ENCODE assay signal across 17 cellular contexts in genomic region chr1:37741130-37741529, GRCh38. TPM values are rescaled to one million over a fixed set of nuclear protein-coding genes. Genes with fewer than 3 reads are reported as not detected.
DNase-seq lines count a peak whose midpoint lies in the region; ATAC-seq and TF ChIP-seq lines count a peak whose summit lies in the region.
"Had no signal": no experiment of that assay in that cellular context is flagged by ENCODE, and none has a peak within 500 bp of the region (broad histone marks: within the 10 kb centered on the region; RNA-seq: fewer than 3 reads in every experiment).

No MANE protein-coding gene starts in this region.

- 67 to 71% methylated on average over 9 of the region's 9 CpGs for WGBS in aorta, 2 donors

- POLR2A ChIA-PET in RWPE1 (lab: Yijun Ruan, JAX; ENCODE audit: low non-redundant PET): no interaction called here

- H3K36me3 ChIP-seq in aorta (ENCODE audit: control insufficient read depth in 1 of 2, insufficient read depth in 2 of 2, low read length in 1 of 2): no peaks in the 10 kb centered on the region

- TF ChIP-seq CTCF in RWPE1 (conservative IDR thresholded peaks at IDR 0.05; ENCODE audit: low read depth) (no peak), fibroblast of pulmonary artery (IDR thresholded peaks at IDR 0.05; ENCODE audit: low read length, missing control alignments) (no peak)

- CTCF ChIA-PET in RWPE1 (lab: Yijun Ruan, JAX): interaction anchor here (0.5 to 0.6 kb wide), 2 partner anchors 21 to 45 kb away, joined by 3 to 4 read pairs; no protein-coding TSS in a partner anchor

- no peaks in the 10 kb centered on the region for H3K27me3 ChIP-seq in aorta (ENCODE audit: control insufficient read depth in 1 of 2, insufficient read depth in 2 of 2, low read length in 1 of 2)

- DNase-seq in HK-2 (ENCODE audit: unreplicated experiment) (peak; percentile 30), RWPE1 (ENCODE audit: low spot score) (peak; percentile 69), fibroblast of pulmonary artery (ENCODE audit: low read depth) (peak; percentile 59), stromal cell of bone marrow (ENCODE audit: low read depth) (peak; percentile 2), aorta (no peak), SKM-1 treated with dmso at 0.1 percent for 144 hours (lab: John Stamatoyannopoulos, UW; ENCODE audit: unreplicated experiment) (no peak)
- DNase-seq: activated CD8-positive, alpha-beta memory T cell treated with anti-CD3 and anti-CD28 coated beads, Interleukin-2, amount 50 U/mL, for 48 hours; activated naive CD4-positive, alpha-beta T cell treated with anti-CD3 and anti-CD28 coated beads, Interleukin-2, amount 10 ng/mL, durations not matched to agents 7 days and 5 days; C1 segment of cervical spinal cord; effector CD4-positive, alpha-beta T cell; foreskin fibroblast; naive thymus-derived CD8-positive, alpha-beta T cell; retina; stimulated activated CD4-positive, alpha-beta T cell treated with anti-CD3 and anti-CD28 coated beads, Interleukin-1b, Interleukin-23, amount 100 ng/mL, for 48 hours; T-helper 2 cell had no signal

- H3K4me1 ChIP-seq in aorta (ENCODE audit: control insufficient read depth in 1 of 2, insufficient read depth in 2 of 2, low read length in 2 of 2): no peaks in the 10 kb centered on the region

- ATAC-seq in GM19452 (IDR thresholded peaks at IDR 0.05; ENCODE audit: unreplicated experiment) (no peak), aorta (ENCODE audit: low FRiP score) (no peak)
- ATAC-seq: naive thymus-derived CD8-positive, alpha-beta T cell; Right ventricle myocardium inferior had no signal

- no peak overlapping the region for H3K4me3 ChIP-seq in fibroblast of pulmonary artery (replicated peaks; ENCODE audit: low read depth, low read length)
- no peak overlapping the region for H3K4me3 ChIP-seq in aorta (ENCODE audit: low read length in 2 of 2)

- intact Hi-C loops in aorta (cut with DNase I): no loop called here

- H3K27ac ChIP-seq in RWPE1 (no peak overlapping the region), aorta (ENCODE audit: low read depth in 1 of 2, low read length in 2 of 2) (no peak overlapping the region)

- H3K9me3 ChIP-seq in aorta (ENCODE audit: control insufficient read depth, low read length): peaks cover 7% of the 10 kb centered on the region

RNA-seq across cellular contexts. Expression of gene EPHA10, which starts 23.8 kb away (rescaled TPM):
- total RNA-seq in aorta: under 1 TPM in 1 of 2 donors, not detected in 1; 0.12 TPM
- polyA plus RNA-seq in aorta: under 1 TPM; 0.05 to 0.25 TPM
- total RNA-seq: naive thymus-derived CD8-positive, alpha-beta T cell had no signal
- polyA plus RNA-seq: naive thymus-derived CD8-positive, alpha-beta T cell had no signal

RNA-seq across cellular contexts. Expression of gene CDCA8, which starts 48.8 kb away (rescaled TPM):
- total RNA-seq in aorta: 1 to 10 TPM in 1 of 2 donors, under 1 TPM in 1; 0.71 to 1.2 TPM
- polyA plus RNA-seq in aorta: under 1 TPM; 0.56 to 0.88 TPM

RNA-seq across cellular contexts. Expression of gene MANEAL, which starts 52.5 kb away (rescaled TPM):
- 1 to 10 TPM; 1.2 to 1.9 TPM for total RNA-seq in aorta
- polyA plus RNA-seq in aorta: 1 to 10 TPM in 1 of 2 donors, under 1 TPM in 1; 0.75 to 2.3 TPM

Comparison
In these comparisons a context has a peak if more than half of its experiments do, and no peak if none do; other contexts are left out.
1. DNase-seq: peak in HK-2 (single experiment), RWPE1 (single experiment), fibroblast of pulmonary artery (single experiment) and stromal cell of bone marrow (single experiment); none in aorta (0 of 2) and SKM-1 treated with dmso at 0.1 percent for 144 hours (single experiment).